18 cellular contexts compared by ENCODE assay signal in genomic region chr2:118577202-118577601, GRCh38.
"Had no signal": no experiment of that assay in that cellular context is flagged by ENCODE, and none has a peak within 500 bp of the region (broad histone marks: within the 10 kb centered on the region; RNA-seq: fewer than 3 reads in every experiment).

No MANE protein-coding gene starts in this region.

- H3K9me3 ChIP-seq: esophagus squamous epithelium, neutrophil, pancreas, psoas muscle, tibial nerve had no signal

- H3K4me3 ChIP-seq: coronary artery, esophagus squamous epithelium, hepatocyte, pancreas, psoas muscle, tibial nerve had no signal

- H3K4me1 ChIP-seq: esophagus squamous epithelium, pancreas, psoas muscle, tibial nerve had no signal

- H3K27me3 ChIP-seq: esophagus squamous epithelium, neutrophil, pancreas, tibial nerve had no signal

- H3K27ac ChIP-seq: coronary artery, esophagus squamous epithelium, hepatocyte, neutrophil, pancreas, psoas muscle, tibial nerve had no signal

- H3K36me3 ChIP-seq: esophagus squamous epithelium, neutrophil, pancreas, tibial nerve had no signal

- DNase-seq: activated CD4-positive, alpha-beta T cell treated with anti-CD3 and anti-CD28 coated beads, Interleukin-2, amount 50 U/mL, for 4 hours; activated CD8-positive, alpha-beta memory T cell treated with anti-CD3 and anti-CD28 coated beads for 24 hours; activated CD8-positive, alpha-beta memory T cell treated with anti-CD3 and anti-CD28 coated beads, Interleukin-2, amount 50 U/mL, for 4 hours; activated naive CD8-positive, alpha-beta T cell treated with anti-CD3 and anti-CD28 coated beads for 36 hours; activated T-cell treated with anti-CD3 and anti-CD28 coated beads, Interleukin-2, amount 50 U/mL, for 24 hours; amniotic stem cell; cerebellar nuclear complex; esophagus squamous epithelium; glutamatergic neuron; left cardiac atrium; pancreas; psoas muscle; stimulated activated CD4-positive, alpha-beta T cell treated with anti-CD3 and anti-CD28 coated beads, Interleukin-1b, Interleukin-23, amount 100 ng/mL, for 48 hours; substantia nigra had no signal

- H3K79me2 ChIP-seq: hepatocyte had no signal

- H2AFZ ChIP-seq: hepatocyte had no signal

- H3K4me2 ChIP-seq: hepatocyte had no signal
